8 cellular contexts compared by ENCODE assay signal in the genomic region with DNA sequence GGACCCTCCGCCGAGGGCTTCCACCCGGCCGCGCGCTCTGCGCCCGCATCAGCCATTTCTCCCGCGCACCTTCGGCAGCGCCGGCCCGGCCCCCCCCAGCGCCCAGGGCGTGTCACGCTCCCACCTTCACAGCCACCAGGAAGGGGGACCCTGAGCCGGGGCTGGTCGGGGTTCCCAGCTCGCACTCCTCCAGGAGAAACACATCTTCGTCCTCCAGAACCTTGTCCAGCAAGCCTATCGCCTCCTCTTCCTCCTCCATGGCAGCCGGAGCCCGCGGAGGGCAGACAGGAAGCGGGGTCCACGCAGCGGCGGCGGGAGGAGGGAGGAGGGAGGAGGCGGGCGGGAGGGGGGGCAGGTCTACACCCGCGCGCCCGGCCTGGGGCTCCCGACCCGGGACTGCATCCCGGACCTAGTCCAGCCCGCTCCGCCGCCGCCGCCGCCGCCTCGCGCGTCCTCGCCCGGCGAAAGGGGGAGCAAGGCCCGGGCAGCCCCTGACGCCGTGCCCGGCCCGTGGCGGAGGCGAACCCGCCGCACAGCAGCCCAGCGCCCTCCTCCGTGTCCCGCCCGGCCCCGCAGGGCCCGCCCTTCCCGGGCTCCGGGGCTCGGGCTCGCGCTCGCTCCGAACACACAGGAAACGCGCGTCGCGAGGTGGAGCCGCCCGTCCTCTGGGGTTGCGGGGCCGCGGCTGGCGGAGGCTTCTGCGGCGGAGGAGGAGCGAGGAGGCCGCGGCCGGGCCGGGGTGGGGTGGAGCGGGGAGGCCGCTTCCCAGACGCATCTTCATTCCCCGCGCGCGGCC.
DNase-seq lines count a peak whose midpoint lies in the region; ATAC-seq and TF ChIP-seq lines count a peak whose summit lies in the region.

No MANE protein-coding gene starts in this region.

- peak overlapping the region; percentile 45 for H3K4me3 ChIP-seq in GM12875 (ENCODE audit: low read depth, low read length)

- ATAC-seq in left lobe of liver = peak; percentile 69
- ATAC-seq in HG03571 (IDR thresholded peaks at IDR 0.05; ENCODE audit: unreplicated experiment) = no peak

- DNase-seq in HT-29 (ENCODE audit: low spot score) (peak; percentile 54), cerebellum (ENCODE audit: low spot score) (peak; percentile 56), left lobe of liver (ENCODE audit: low spot score) (no peak), Ammon's horn (ENCODE audit: low spot score) (no peak)
- DNase-seq in activated CD4-positive, CD25-positive, alpha-beta regulatory T cell treated with anti-CD3 and anti-CD28 coated beads, Interleukin-2, amount 50 U/mL, for 16 hours (ENCODE audit: low read depth, low spot score) = peak; percentile 30
- DNase-seq in stimulated activated CD4-positive, alpha-beta T cell treated with anti-CD3 and anti-CD28 coated beads, Interleukin-4, amount 100 ng/mL, for 4 hours = peak; percentile 56 to 62

- no peak for TF ChIP-seq CTCF in GM12875 (IDR thresholded peaks at IDR 0.05; ENCODE audit: borderline replicate concordance, insufficient read depth, low read depth, low read length)

Comparison
In these comparisons a context has a peak if more than half of its experiments do, and no peak if none do; other contexts are left out.
1. DNase-seq: peak in HT-29 (single experiment), activated CD4-positive, CD25-positive, alpha-beta regulatory T cell treated with anti-CD3 and anti-CD28 coated beads, Interleukin-2, amount 50 U/mL, for 16 hours (single experiment), cerebellum (single experiment) and stimulated activated CD4-positive, alpha-beta T cell treated with anti-CD3 and anti-CD28 coated beads, Interleukin-4, amount 100 ng/mL, for 4 hours (2 of 2); none in left lobe of liver (single experiment) and Ammon's horn (single experiment).